1 cellular context compared by ENCODE assay signal in the genomic region with DNA sequence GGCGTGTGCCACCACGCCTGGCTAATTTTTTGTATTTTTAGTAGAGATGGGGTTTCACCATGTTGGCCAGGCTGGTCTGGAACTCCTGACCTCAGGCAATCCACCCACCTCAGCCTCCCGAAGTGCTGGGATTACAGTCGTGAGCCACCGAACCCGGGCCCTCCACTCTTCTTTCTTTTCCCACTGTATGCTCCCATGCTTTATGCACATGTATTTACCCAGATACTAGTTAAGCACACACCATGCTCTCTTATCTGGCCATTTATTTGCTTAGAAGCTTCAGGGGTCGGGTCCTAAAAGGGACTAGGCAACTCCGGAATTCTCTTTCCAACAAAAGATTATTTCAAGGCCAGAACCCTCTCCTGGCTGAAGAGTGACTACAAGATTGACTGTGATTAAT.
TF ChIP-seq lines count a peak whose summit lies in the region.

No MANE protein-coding gene starts in this region.

TF ChIP-seq in HepG2, 621 proteins besides CTCF, POLR2A, EP300 and RAD21 (continued from another document):
- TF ChIP-seq, protein P1, sequence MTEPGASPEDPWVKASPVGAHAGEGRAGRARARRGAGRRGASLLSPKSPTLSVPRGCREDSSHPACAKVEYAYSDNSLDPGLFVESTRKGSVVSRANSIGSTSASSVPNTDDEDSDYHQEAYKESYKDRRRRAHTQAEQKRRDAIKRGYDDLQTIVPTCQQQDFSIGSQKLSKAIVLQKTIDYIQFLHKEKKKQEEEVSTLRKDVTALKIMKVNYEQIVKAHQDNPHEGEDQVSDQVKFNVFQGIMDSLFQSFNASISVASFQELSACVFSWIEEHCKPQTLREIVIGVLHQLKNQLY (CRISPR knock-in tag; IDR thresholded peaks at IDR 0.05): peak; percentile 96
- TF ChIP-seq ISL2 (CRISPR knock-in tag; IDR thresholded peaks at IDR 0.05) (peak; percentile 64), FOXJ3 (CRISPR knock-in tag; IDR thresholded peaks at IDR 0.05; ENCODE audit: borderline replicate concordance) (peak; percentile 50; the same call in 1 of the 2 replicates), MYC (CRISPR knock-in tag; IDR thresholded peaks at IDR 0.05; ENCODE audit: borderline replicate concordance) (0 out of 2 replicates have a peak, but pooled peaks have one; percentile 22), NCOA2 (CRISPR knock-in tag; IDR thresholded peaks at IDR 0.05) (peak; percentile 78), ZMYM4 (CRISPR knock-in tag; IDR thresholded peaks at IDR 0.05) (peak; percentile 43; the same call in 1 of the 2 replicates), ZMYM2 (CRISPR knock-in tag; IDR thresholded peaks at IDR 0.05) (peak; percentile 81; the same call in 1 of the 2 replicates)
- TF ChIP-seq, protein P2, sequence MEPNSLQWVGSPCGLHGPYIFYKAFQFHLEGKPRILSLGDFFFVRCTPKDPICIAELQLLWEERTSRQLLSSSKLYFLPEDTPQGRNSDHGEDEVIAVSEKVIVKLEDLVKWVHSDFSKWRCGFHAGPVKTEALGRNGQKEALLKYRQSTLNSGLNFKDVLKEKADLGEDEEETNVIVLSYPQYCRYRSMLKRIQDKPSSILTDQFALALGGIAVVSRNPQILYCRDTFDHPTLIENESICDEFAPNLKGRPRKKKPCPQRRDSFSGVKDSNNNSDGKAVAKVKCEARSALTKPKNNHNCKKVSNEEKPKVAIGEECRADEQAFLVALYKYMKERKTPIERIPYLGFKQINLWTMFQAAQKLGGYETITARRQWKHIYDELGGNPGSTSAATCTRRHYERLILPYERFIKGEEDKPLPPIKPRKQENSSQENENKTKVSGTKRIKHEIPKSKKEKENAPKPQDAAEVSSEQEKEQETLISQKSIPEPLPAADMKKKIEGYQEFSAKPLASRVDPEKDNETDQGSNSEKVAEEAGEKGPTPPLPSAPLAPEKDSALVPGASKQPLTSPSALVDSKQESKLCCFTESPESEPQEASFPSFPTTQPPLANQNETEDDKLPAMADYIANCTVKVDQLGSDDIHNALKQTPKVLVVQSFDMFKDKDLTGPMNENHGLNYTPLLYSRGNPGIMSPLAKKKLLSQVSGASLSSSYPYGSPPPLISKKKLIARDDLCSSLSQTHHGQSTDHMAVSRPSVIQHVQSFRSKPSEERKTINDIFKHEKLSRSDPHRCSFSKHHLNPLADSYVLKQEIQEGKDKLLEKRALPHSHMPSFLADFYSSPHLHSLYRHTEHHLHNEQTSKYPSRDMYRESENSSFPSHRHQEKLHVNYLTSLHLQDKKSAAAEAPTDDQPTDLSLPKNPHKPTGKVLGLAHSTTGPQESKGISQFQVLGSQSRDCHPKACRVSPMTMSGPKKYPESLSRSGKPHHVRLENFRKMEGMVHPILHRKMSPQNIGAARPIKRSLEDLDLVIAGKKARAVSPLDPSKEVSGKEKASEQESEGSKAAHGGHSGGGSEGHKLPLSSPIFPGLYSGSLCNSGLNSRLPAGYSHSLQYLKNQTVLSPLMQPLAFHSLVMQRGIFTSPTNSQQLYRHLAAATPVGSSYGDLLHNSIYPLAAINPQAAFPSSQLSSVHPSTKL (CRISPR knock-in tag; IDR thresholded peaks at IDR 0.05): peak; percentile 96
- TF ChIP-seq, protein P3, sequence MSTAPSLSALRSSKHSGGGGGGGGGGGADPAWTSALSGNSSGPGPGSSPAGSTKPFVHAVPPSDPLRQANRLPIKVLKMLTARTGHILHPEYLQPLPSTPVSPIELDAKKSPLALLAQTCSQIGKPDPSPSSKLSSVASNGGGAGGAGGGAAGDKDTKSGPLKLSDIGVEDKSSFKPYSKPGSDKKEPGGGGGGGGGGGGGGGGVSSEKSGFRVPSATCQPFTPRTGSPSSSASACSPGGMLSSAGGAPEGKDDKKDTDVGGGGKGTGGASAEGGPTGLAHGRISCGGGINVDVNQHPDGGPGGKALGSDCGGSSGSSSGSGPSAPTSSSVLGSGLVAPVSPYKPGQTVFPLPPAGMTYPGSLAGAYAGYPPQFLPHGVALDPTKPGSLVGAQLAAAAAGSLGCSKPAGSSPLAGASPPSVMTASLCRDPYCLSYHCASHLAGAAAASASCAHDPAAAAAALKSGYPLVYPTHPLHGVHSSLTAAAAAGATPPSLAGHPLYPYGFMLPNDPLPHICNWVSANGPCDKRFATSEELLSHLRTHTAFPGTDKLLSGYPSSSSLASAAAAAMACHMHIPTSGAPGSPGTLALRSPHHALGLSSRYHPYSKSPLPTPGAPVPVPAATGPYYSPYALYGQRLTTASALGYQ (CRISPR knock-in tag; IDR thresholded peaks at IDR 0.05): peak; percentile 60; the same call in 1 of the 2 replicates
